Comparison of ENCODE assay signal across 15 cellular contexts in genomic region chr15:77530576-77530975, GRCh38.
"Had no signal": no experiment of that assay in that cellular context is flagged by ENCODE, and none has a peak within 500 bp of the region (broad histone marks: within the 10 kb centered on the region; RNA-seq: fewer than 3 reads in every experiment).

No MANE protein-coding gene starts in this region.

- H3K36me3 ChIP-seq: cardiac muscle cell, left ventricle myocardium inferior, right lobe of liver, vagina had no signal

- H3K27me3 Mint-ChIP-seq: activated naive CD8-positive, alpha-beta T cell treated with anti-CD3 and anti-CD28 coated beads for 36 hours had no signal

- H3K27ac Mint-ChIP-seq: activated CD4-positive, alpha-beta T cell treated with anti-CD3 and anti-CD28 coated beads, Interleukin-2, amount 10 ng/mL, durations not matched to agents 24 days and 14 days; activated naive CD8-positive, alpha-beta T cell treated with anti-CD3 and anti-CD28 coated beads for 36 hours; natural killer cell treated with Interleukin-12 subunit alpha and Interleukin-12 subunit beta and Interleukin-15 and Interleukin-18, amount 100 ng/mL, for 72 hours had no signal

- H3K36me3 Mint-ChIP-seq: activated naive CD8-positive, alpha-beta T cell treated with anti-CD3 and anti-CD28 coated beads for 36 hours; natural killer cell treated with Interleukin-12 subunit alpha and Interleukin-12 subunit beta and Interleukin-15 and Interleukin-18, amount 100 ng/mL, for 72 hours had no signal

- H3K9me3 Mint-ChIP-seq: activated CD4-positive, alpha-beta T cell treated with anti-CD3 and anti-CD28 coated beads, Interleukin-2, amount 10 ng/mL, durations not matched to agents 24 days and 14 days; activated naive CD8-positive, alpha-beta T cell treated with anti-CD3 and anti-CD28 coated beads for 36 hours; natural killer cell treated with Interleukin-12 subunit alpha and Interleukin-12 subunit beta and Interleukin-15 and Interleukin-18, amount 100 ng/mL, for 72 hours had no signal

- H3K9me3 ChIP-seq: left ventricle myocardium inferior, psoas muscle, right lobe of liver, vagina had no signal

- H3K4me3 ChIP-seq: cardiac muscle cell, left ventricle myocardium inferior, psoas muscle, right lobe of liver, vagina had no signal

- H3K4me1 Mint-ChIP-seq: activated CD4-positive, alpha-beta T cell treated with anti-CD3 and anti-CD28 coated beads, Interleukin-2, amount 10 ng/mL, durations not matched to agents 24 days and 14 days; activated naive CD8-positive, alpha-beta T cell treated with anti-CD3 and anti-CD28 coated beads for 36 hours had no signal

- H3K27me3 ChIP-seq: cardiac muscle cell, right lobe of liver, vagina had no signal

- ATAC-seq: natural killer cell treated with Interleukin-12 subunit alpha and Interleukin-12 subunit beta and Interleukin-15 and Interleukin-18, amount 100 ng/mL, for 72 hours; psoas muscle; right lobe of liver had no signal

- H3K4me3 Mint-ChIP-seq: activated CD4-positive, alpha-beta T cell treated with anti-CD3 and anti-CD28 coated beads, Interleukin-2, amount 10 ng/mL, durations not matched to agents 24 days and 14 days; activated naive CD8-positive, alpha-beta T cell treated with anti-CD3 and anti-CD28 coated beads for 36 hours; natural killer cell treated with Interleukin-12 subunit alpha and Interleukin-12 subunit beta and Interleukin-15 and Interleukin-18, amount 100 ng/mL, for 72 hours had no signal

- H3K27ac ChIP-seq: cardiac muscle cell, left ventricle myocardium inferior, psoas muscle, right lobe of liver, vagina had no signal

- H3K4me1 ChIP-seq: right lobe of liver had no signal

- DNase-seq: activated CD4-positive, alpha-beta T cell treated with anti-CD3 and anti-CD28 coated beads, Interleukin-2, amount 10 ng/mL, durations not matched to agents 24 days and 14 days; activated CD4-positive, CD25-positive, alpha-beta regulatory T cell; activated CD8-positive, alpha-beta memory T cell treated with anti-CD3 and anti-CD28 coated beads for 24 hours; activated gamma-delta T cell treated with Interleukin-2 at 50 U/mL for 16 hours; activated naive CD8-positive, alpha-beta T cell treated with anti-CD3 and anti-CD28 coated beads for 36 hours; erythroblast; kidney; left ventricle myocardium inferior; stimulated activated CD4-positive, alpha-beta T cell treated with anti-CD3 and anti-CD28 coated beads, Interleukin-2, amount 100 ng/mL, for 24 hours; SW 1271 had no signal
